ENCODE assay signal across 1 cellular context in the genomic region with DNA sequence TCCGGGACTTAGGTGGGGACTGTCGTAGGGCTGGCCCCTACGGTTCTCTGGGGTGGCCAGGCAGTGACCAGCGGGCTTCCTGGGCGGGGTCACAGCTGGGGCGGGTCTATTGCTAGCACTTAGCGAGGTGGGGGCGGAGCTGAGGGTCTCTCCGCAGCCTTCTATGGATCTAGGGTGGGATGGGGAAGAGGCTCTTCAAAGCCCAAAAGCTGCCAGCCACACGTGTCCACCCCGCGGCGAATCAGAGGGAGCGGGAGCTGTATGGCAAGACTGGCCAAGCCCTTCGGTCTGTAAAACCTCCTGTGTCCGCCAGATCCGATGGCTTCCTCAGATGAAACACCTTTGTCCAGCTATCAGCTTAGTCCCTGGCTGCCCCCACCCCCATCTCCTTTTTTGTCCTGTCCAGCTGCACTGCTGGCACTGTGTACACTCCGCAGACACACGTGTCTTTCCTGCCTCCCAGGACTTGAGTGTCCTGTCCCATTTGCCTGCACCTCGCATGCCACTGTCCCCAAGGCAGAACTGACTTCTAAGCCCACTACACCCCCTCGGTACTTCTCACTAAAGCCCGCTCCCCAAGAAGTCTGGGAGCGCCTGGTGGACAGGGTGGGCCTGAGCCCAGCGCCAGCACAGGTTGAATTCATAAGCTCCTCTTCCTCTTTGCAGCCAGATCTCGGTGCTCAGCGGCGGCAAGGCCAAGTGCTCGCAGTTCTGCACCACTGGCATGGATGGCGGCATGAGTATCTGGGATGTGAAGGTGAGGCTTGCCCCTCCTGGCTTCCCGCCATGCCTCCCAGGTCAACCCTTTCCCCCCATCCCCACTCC.
TF ChIP-seq lines count a peak whose summit lies in the region.

No MANE protein-coding gene starts in this region.

TF ChIP-seq in GM12878, 131 proteins besides CTCF, POLR2A, EP300 and RAD21 (continued from another document):
- TF ChIP-seq, protein P1, sequence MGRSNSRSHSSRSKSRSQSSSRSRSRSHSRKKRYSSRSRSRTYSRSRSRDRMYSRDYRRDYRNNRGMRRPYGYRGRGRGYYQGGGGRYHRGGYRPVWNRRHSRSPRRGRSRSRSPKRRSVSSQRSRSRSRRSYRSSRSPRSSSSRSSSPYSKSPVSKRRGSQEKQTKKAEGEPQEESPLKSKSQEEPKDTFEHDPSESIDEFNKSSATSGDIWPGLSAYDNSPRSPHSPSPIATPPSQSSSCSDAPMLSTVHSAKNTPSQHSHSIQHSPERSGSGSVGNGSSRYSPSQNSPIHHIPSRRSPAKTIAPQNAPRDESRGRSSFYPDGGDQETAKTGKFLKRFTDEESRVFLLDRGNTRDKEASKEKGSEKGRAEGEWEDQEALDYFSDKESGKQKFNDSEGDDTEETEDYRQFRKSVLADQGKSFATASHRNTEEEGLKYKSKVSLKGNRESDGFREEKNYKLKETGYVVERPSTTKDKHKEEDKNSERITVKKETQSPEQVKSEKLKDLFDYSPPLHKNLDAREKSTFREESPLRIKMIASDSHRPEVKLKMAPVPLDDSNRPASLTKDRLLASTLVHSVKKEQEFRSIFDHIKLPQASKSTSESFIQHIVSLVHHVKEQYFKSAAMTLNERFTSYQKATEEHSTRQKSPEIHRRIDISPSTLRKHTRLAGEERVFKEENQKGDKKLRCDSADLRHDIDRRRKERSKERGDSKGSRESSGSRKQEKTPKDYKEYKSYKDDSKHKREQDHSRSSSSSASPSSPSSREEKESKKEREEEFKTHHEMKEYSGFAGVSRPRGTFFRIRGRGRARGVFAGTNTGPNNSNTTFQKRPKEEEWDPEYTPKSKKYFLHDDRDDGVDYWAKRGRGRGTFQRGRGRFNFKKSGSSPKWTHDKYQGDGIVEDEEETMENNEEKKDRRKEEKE (IDR thresholded peaks at IDR 0.05) = no peak
- no peak for TF ChIP-seq ZNF687 (IDR thresholded peaks at IDR 0.05)
- no peak for TF ChIP-seq PAX8 (IDR thresholded peaks at IDR 0.05)
- TF ChIP-seq GABPA (IDR thresholded peaks at IDR 0.05; ENCODE audit: low read depth) = no peak
- TF ChIP-seq MYC (IDR thresholded peaks at IDR 0.05; ENCODE audit: insufficient read depth, insufficient read length, insufficient replicate concordance, low read length, severe bottlenecking) = no peak
- no peak for TF ChIP-seq ESRRA (IDR thresholded peaks at IDR 0.05; ENCODE audit: low read length)
